Comparison of ENCODE assay signal across 19 cellular contexts in the genomic region with DNA sequence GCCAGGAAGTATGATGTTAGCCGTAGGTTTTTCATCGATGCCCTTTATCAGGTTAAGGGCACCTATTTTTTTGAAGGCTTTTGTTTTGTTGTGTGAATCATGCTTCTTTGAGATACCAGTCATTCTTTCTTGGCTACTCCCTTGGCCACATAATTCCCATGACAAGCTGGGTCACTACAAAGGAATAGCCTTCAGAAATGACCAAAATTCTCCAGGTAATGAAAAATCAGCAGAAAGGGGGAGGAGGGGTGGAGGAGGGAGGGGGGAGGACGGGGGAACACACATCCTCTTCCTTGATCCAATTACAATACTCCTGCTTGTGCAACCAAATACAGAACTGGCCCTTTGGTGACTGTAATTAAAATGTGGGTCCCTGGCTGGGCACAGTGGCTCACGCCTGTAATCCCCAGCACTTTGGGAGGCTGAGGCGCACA. TPM values are rescaled to one million over a fixed set of nuclear protein-coding genes. Genes with fewer than 3 reads are reported as not detected.
DNase-seq lines count a peak whose midpoint lies in the region; ATAC-seq and TF ChIP-seq lines count a peak whose summit lies in the region.
"Had no signal": no experiment of that assay in that cellular context is flagged by ENCODE, and none has a peak within 500 bp of the region (broad histone marks: within the 10 kb centered on the region; RNA-seq: fewer than 3 reads in every experiment).

No MANE protein-coding gene starts in this region.

- no peaks in the 10 kb centered on the region for H3K9me3 Mint-ChIP-seq in activated T-cell treated with anti-CD3 and anti-CD28 coated beads, Interleukin-2, amount 50 U/mL, for 72 hours
- H3K9me3 Mint-ChIP-seq in glutamatergic neuron (ENCODE audit: unreplicated experiment): peaks cover 2% of the 10 kb centered on the region
- H3K9me3 Mint-ChIP-seq: activated naive CD4-positive, alpha-beta T cell treated with anti-CD3 and anti-CD28 coated beads for 36 hours; natural killer cell treated with Interleukin-12 subunit alpha and Interleukin-12 subunit beta and Interleukin-15 and Interleukin-18, amount 100 ng/mL, for 72 hours; stimulated activated naive CD8-positive, alpha-beta T cell treated with anti-CD3 and anti-CD28 coated beads, Interleukin-15, amount 100 ng/mL, for 72 hours; T-helper 1 cell treated with Interleukin-12 subunit alpha and Interleukin-12 subunit beta and Interleukin-4 antibody, amounts not matched to agents 30 μg/mL and 1 μg/mL, for 36 hours had no signal

- H3K4me3 ChIP-seq in astrocyte of the cerebellum (ENCODE audit: low read depth, low read length): no peak overlapping the region
- H3K4me3 ChIP-seq: psoas muscle had no signal

- peak; percentile 46 for DNase-seq in EH (ENCODE audit: low read depth)
- peak; percentile 43 for DNase-seq in LoVo (ENCODE audit: low spot score)
- DNase-seq in astrocyte of the cerebellum (ENCODE audit: low read depth): peak; percentile 19
- peak; percentile 95 for DNase-seq in kidney glomerular epithelial cell (lab: John Stamatoyannopoulos, UW)
- DNase-seq in sciatic nerve (ENCODE audit: low spot score): no peak
- DNase-seq in activated T-cell treated with anti-CD3 and anti-CD28 coated beads, Interleukin-2, amount 50 U/mL, for 72 hours: no peak
- DNase-seq in glutamatergic neuron: no peak
- DNase-seq: activated CD4-positive, alpha-beta T cell treated with anti-CD3 and anti-CD28 coated beads for 1 hour; activated CD8-positive, alpha-beta memory T cell treated with anti-CD3 and anti-CD28 coated beads, Interleukin-2, amount 50 U/mL, for 4 hours; activated naive CD4-positive, alpha-beta T cell treated with anti-CD3 and anti-CD28 coated beads for 36 hours; AML-193; DMS 273 treated with DMSO at 0.1 percent for 48 hours; NCI-H2029 treated with DMSO at 0.1 percent for 48 hours; NCI-H526; psoas muscle; stimulated activated naive CD8-positive, alpha-beta T cell treated with anti-CD3 and anti-CD28 coated beads, Interleukin-15, amount 100 ng/mL, for 72 hours had no signal

- intact Hi-C loops in sciatic nerve (cut with DNase I): no loop called here

- no peaks in the 10 kb centered on the region for H3K36me3 Mint-ChIP-seq in activated T-cell treated with anti-CD3 and anti-CD28 coated beads, Interleukin-2, amount 50 U/mL, for 72 hours (ENCODE audit: insufficient read depth in 2 of 2)
- no peaks in the 10 kb centered on the region for H3K36me3 Mint-ChIP-seq in glutamatergic neuron (ENCODE audit: unreplicated experiment)
- H3K36me3 Mint-ChIP-seq: natural killer cell treated with Interleukin-12 subunit alpha and Interleukin-12 subunit beta and Interleukin-15 and Interleukin-18, amount 100 ng/mL, for 72 hours had no signal

- in situ Hi-C loops in astrocyte of the cerebellum (cut with HindIII; ENCODE audit: low sequenced_read_pairs): no loop called here

- no peak overlapping the region for H3K27ac Mint-ChIP-seq in activated T-cell treated with anti-CD3 and anti-CD28 coated beads, Interleukin-2, amount 50 U/mL, for 72 hours
- no peak overlapping the region for H3K27ac Mint-ChIP-seq in glutamatergic neuron (ENCODE audit: unreplicated experiment)
- H3K27ac Mint-ChIP-seq: activated naive CD4-positive, alpha-beta T cell treated with anti-CD3 and anti-CD28 coated beads for 36 hours; natural killer cell treated with Interleukin-12 subunit alpha and Interleukin-12 subunit beta and Interleukin-15 and Interleukin-18, amount 100 ng/mL, for 72 hours; stimulated activated naive CD8-positive, alpha-beta T cell treated with anti-CD3 and anti-CD28 coated beads, Interleukin-15, amount 100 ng/mL, for 72 hours; T-helper 1 cell treated with Interleukin-12 subunit alpha and Interleukin-12 subunit beta and Interleukin-4 antibody, amounts not matched to agents 30 μg/mL and 1 μg/mL, for 36 hours had no signal

- no peaks in the 10 kb centered on the region for H3K4me1 Mint-ChIP-seq in activated T-cell treated with anti-CD3 and anti-CD28 coated beads, Interleukin-2, amount 50 U/mL, for 72 hours (ENCODE audit: low read depth)
- peaks cover 5% of the 10 kb centered on the region for H3K4me1 Mint-ChIP-seq in glutamatergic neuron (ENCODE audit: low read depth, unreplicated experiment)
- H3K4me1 Mint-ChIP-seq: stimulated activated naive CD8-positive, alpha-beta T cell treated with anti-CD3 and anti-CD28 coated beads, Interleukin-15, amount 100 ng/mL, for 72 hours had no signal

- H3K4me3 Mint-ChIP-seq in activated T-cell treated with anti-CD3 and anti-CD28 coated beads, Interleukin-2, amount 50 U/mL, for 72 hours: no peak overlapping the region
- no peak overlapping the region for H3K4me3 Mint-ChIP-seq in glutamatergic neuron (ENCODE audit: unreplicated experiment)
- H3K4me3 Mint-ChIP-seq: activated naive CD4-positive, alpha-beta T cell treated with anti-CD3 and anti-CD28 coated beads for 36 hours; natural killer cell treated with Interleukin-12 subunit alpha and Interleukin-12 subunit beta and Interleukin-15 and Interleukin-18, amount 100 ng/mL, for 72 hours; stimulated activated naive CD8-positive, alpha-beta T cell treated with anti-CD3 and anti-CD28 coated beads, Interleukin-15, amount 100 ng/mL, for 72 hours; T-helper 1 cell treated with Interleukin-12 subunit alpha and Interleukin-12 subunit beta and Interleukin-4 antibody, amounts not matched to agents 30 μg/mL and 1 μg/mL, for 36 hours had no signal

- peaks cover 33% of the 10 kb centered on the region for H3K27me3 Mint-ChIP-seq in activated T-cell treated with anti-CD3 and anti-CD28 coated beads, Interleukin-2, amount 50 U/mL, for 72 hours (ENCODE audit: low read depth)
- no peaks in the 10 kb centered on the region for H3K27me3 Mint-ChIP-seq in glutamatergic neuron (ENCODE audit: unreplicated experiment)

- TF ChIP-seq CTCF in astrocyte of the cerebellum (IDR thresholded peaks at IDR 0.05; ENCODE audit: low read depth, low read length, missing control alignments): no peak
- no peak for TF ChIP-seq CTCF in glutamatergic neuron (IDR thresholded peaks at IDR 0.05; ENCODE audit: partially characterized antibody, unreplicated experiment)

- ATAC-seq in GM18520 (IDR thresholded peaks at IDR 0.05; ENCODE audit: unreplicated experiment) (no peak), sciatic nerve (no peak)
- no peak for ATAC-seq in activated T-cell treated with anti-CD3 and anti-CD28 coated beads, Interleukin-2, amount 50 U/mL, for 72 hours (replicated peaks in 1 of 2)
- ATAC-seq: natural killer cell treated with Interleukin-12 subunit alpha and Interleukin-12 subunit beta and Interleukin-15 and Interleukin-18, amount 100 ng/mL, for 72 hours; stimulated activated naive CD8-positive, alpha-beta T cell treated with anti-CD3 and anti-CD28 coated beads, Interleukin-15, amount 100 ng/mL, for 72 hours had no signal

RNA-seq across cellular contexts. Expression of a gene that starts 21.7 kb away (rescaled TPM):
- total RNA-seq in sciatic nerve: 70.3 TPM
- total RNA-seq in activated T-cell treated with anti-CD3 and anti-CD28 coated beads, Interleukin-2, amount 50 U/mL, for 72 hours: under 1 TPM; 0.23 to 0.38 TPM
- total RNA-seq in glutamatergic neuron (ENCODE audit: unreplicated experiment): not detected
- total RNA-seq: activated naive CD4-positive, alpha-beta T cell treated with anti-CD3 and anti-CD28 coated beads for 36 hours had no signal

Comparison
In these comparisons a context has a peak if more than half of its experiments do, and no peak if none do; other contexts are left out.
1. DNase-seq: peak in EH (single experiment), LoVo (single experiment), astrocyte of the cerebellum (single experiment) and kidney glomerular epithelial cell (single experiment); none in sciatic nerve (single experiment), activated T-cell treated with anti-CD3 and anti-CD28 coated beads, Interleukin-2, amount 50 U/mL, for 72 hours (0 of 2) and glutamatergic neuron (single experiment).
2. RNA of a gene that starts 21.7 kb away (total RNA-seq): 70.3 TPM in sciatic nerve (single experiment); 0.23 to 0.38 TPM in activated T-cell treated with anti-CD3 and anti-CD28 coated beads, Interleukin-2, amount 50 U/mL, for 72 hours and not detected in glutamatergic neuron (single experiment); every median in the first group is over 10 times any median in the second.